Comparison of ENCODE assay signal across 9 cellular contexts in the genomic region with DNA sequence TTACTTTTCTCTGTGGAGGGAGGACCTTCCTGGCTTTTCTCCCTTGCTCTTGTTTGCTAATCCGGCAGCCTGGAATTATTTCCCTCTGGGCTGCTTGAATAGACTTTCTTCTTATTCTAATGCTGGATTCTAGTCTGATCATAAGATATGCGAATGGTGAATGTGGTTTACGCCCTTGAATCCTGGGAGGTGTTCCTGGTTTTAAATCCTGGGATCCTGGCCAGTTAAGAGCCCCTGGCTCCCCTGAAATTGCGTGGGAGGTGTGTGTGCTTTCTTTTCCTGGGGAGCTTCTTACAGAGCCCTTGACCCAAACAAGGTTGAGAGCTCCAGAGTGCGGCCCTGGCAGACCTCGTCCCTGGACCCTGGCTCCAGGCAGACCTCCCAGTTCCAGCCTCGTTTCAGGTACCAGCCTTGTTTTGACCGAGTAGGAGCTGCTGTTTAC. TPM values are rescaled to one million over a fixed set of nuclear protein-coding genes. Genes with fewer than 3 reads are reported as not detected.
DNase-seq lines count a peak whose midpoint lies in the region; ATAC-seq, FAIRE-seq and TF ChIP-seq lines count a peak whose summit lies in the region.
"Had no signal": no experiment of that assay in that cellular context is flagged by ENCODE, and none has a peak within 500 bp of the region (broad histone marks: within the 10 kb centered on the region; RNA-seq: fewer than 3 reads in every experiment).

No MANE protein-coding gene starts in this region.

- peaks cover 38% of the 10 kb centered on the region for H3K4me1 ChIP-seq in HEK293 (ENCODE audit: control insufficient read depth, insufficient read depth, low read length)
- peaks cover 65% of the 10 kb centered on the region for H3K4me1 ChIP-seq in keratinocyte (ENCODE audit: control insufficient read depth, extremely low read depth, insufficient read depth, low read length)

- DNase-seq in astrocyte of the spinal cord (ENCODE audit: low read depth, low spot score) (peak; percentile 61), keratinocyte (ENCODE audit: low read depth, low spot score) (no peak), skeletal muscle cell (ENCODE audit: low read depth) (peak; percentile 54), NCI-H2107 (lab: John Stamatoyannopoulos, UW) (no peak), GM13976 (ENCODE audit: low spot score) (no peak)
- DNase-seq: NCI-H187 had no signal

- in situ Hi-C loops in astrocyte of the spinal cord (cut with HindIII; ENCODE audit: low sequenced_read_pairs) (no loop called here), GM13976 (cut with MboI; ENCODE audit: low sequenced_read_pairs, unreplicated experiment) (no loop called here)

- ATAC-seq in GM18909 (IDR thresholded peaks at IDR 0.05; ENCODE audit: poor library complexity, unreplicated experiment) (no peak), GM21526 (IDR thresholded peaks at IDR 0.05; ENCODE audit: low FRiP score, unreplicated experiment) (no peak)

- peak overlapping the region; percentile 46; the same call in 1 of the 2 replicates for H3K27ac ChIP-seq in HEK293 (ENCODE audit: extremely low read depth, low read depth, low read length)
- peak overlapping the region; percentile 89 for H3K27ac ChIP-seq in keratinocyte (ENCODE audit: control insufficient read depth, insufficient read depth, low read length)

- H3K4me3 ChIP-seq in HEK293 (ENCODE audit: low read depth, low read length) (no peak overlapping the region), astrocyte of the spinal cord (ENCODE audit: low read depth, low read length) (peak overlapping the region; percentile 86), keratinocyte (ENCODE audit: control insufficient read depth in 2 of 3, extremely low read depth in 1 of 3, insufficient read depth in 2 of 3, low read depth in 1 of 3, low read length in 3 of 3) (peak overlapping the region; percentile 78 to 93 (median 88)), skeletal muscle cell (ENCODE audit: low read depth, low read length) (peak overlapping the region; percentile 84)

- peaks cover 7% of the 10 kb centered on the region for H3K9me1 ChIP-seq in keratinocyte (ENCODE audit: control insufficient read depth, extremely low read depth, insufficient read depth, low read length)

- peaks cover 11% of the 10 kb centered on the region for H4K20me1 ChIP-seq in keratinocyte (ENCODE audit: control insufficient read depth, extremely low read depth, insufficient read depth, low read length)

- dilution Hi-C loops in keratinocyte (cut with MboI; ENCODE audit: extremely low pct_ligation_motif_present, low sequenced_read_pairs): no loop called here

- H3K27me3 ChIP-seq in keratinocyte (ENCODE audit: control insufficient read depth, extremely low read depth, insufficient read depth, low read length): no peaks in the 10 kb centered on the region

- H3K4me2 ChIP-seq in keratinocyte (ENCODE audit: control insufficient read depth, extremely low read depth, insufficient read depth, low read depth, low read length): peak overlapping the region; percentile 100

- H3K36me3 ChIP-seq in HEK293 (ENCODE audit: control insufficient read depth in 2 of 2, insufficient read depth in 1 of 2, low read length in 2 of 2) (no peaks in the 10 kb centered on the region), keratinocyte (ENCODE audit: control insufficient read depth in 2 of 2, extremely low read depth in 1 of 2, insufficient read depth in 2 of 2, low read length in 2 of 2) (peaks cover 0 to 10% of the 10 kb centered on the region in 2 experiments)

- peaks cover 75% of the 10 kb centered on the region for H3K79me2 ChIP-seq in keratinocyte (ENCODE audit: control insufficient read depth, insufficient read depth, low read length)

- FAIRE-seq in keratinocyte (lab: Jason Lieb, UNC): no peak

- no peak overlapping the region for H2AFZ ChIP-seq in keratinocyte (ENCODE audit: control insufficient read depth, low read length)

- CTCF ChIA-PET in HEK293 (lab: Yijun Ruan, JAX): interaction anchor here (0.8 to 2.6 kb wide), 5 partner anchors 71 to 639 kb away, joined by 3 to 18 read pairs (median 5); no protein-coding TSS in a partner anchor

- TF ChIP-seq CTCF in HEK293 (tag by site-specific recombination; IDR thresholded peaks at IDR 0.05): no peak
- TF ChIP-seq CTCF in astrocyte of the spinal cord (IDR thresholded peaks at IDR 0.05; ENCODE audit: low read depth, low read length): no peak
- no peak for TF ChIP-seq CTCF in keratinocyte (optimal IDR thresholded peaks at IDR 0.05 in 1 of 3, IDR thresholded peaks at IDR 0.05 in 1 of 3, conservative IDR thresholded peaks at IDR 0.05 in 1 of 3; ENCODE audit: extremely low read depth in 1 of 3, insufficient read depth in 2 of 3, low read length in 3 of 3)
- TF ChIP-seq CTCF in GM13976 (IDR thresholded peaks at IDR 0.05; ENCODE audit: borderline replicate concordance, control extremely low read depth, extremely low read depth, insufficient read depth, missing control alignments): no peak

- H3K9me3 ChIP-seq in HEK293 (ENCODE audit: control insufficient read depth, insufficient read depth, low read depth, low read length) (no peaks in the 10 kb centered on the region), keratinocyte (ENCODE audit: control insufficient read depth, low read depth, low read length) (no peaks in the 10 kb centered on the region)

- peak overlapping the region; percentile 93 for H3K9ac ChIP-seq in keratinocyte (ENCODE audit: control insufficient read depth, extremely low read depth, insufficient read depth, low read length)

- POLR2A ChIA-PET in HEK293 (lab: Yijun Ruan, JAX): interaction anchor here (1.2 to 1.3 kb wide), 2 partner anchors 73 kb away, joined by 3 read pairs; no protein-coding TSS in a partner anchor

TF ChIP-seq in HEK293, 187 proteins besides CTCF, POLR2A, EP300 and RAD21 (continues in another document):
- TF ChIP-seq PRDM2 (tag by site-specific recombination; IDR thresholded peaks at IDR 0.05; ENCODE audit: borderline replicate concordance) (no peak), ZNF473 (tag by site-specific recombination; IDR thresholded peaks at IDR 0.05) (no peak), ZBTB49 (tag by site-specific recombination; IDR thresholded peaks at IDR 0.05; ENCODE audit: low read depth) (no peak)

RNA-seq across cellular contexts. Expression of gene SH3BP4, which starts 2.8 kb away (rescaled TPM):
- polyA plus RNA-seq in keratinocyte: 46.4 to 56.4 TPM (median 50.4 TPM) in 3 replicates
- polyA plus RNA-seq in keratinocyte (2011; ENCODE audit: low read depth): 15.7 TPM
- polyA plus RNA-seq in keratinocyte (2011; cell fraction: cytosol; rRNA removed): 38.6 and 45.2 TPM in 2 replicates
- 62.3 and 64.3 TPM in 2 replicates for polyA plus RNA-seq in keratinocyte (2011; cell fraction: nucleus; rRNA removed)
- polyA plus RNA-seq in keratinocyte (2012; ENCODE audit: low replicate concordance): 18.3 and 39.2 TPM in 2 replicates
- polyA minus RNA-seq in keratinocyte: 56.4 to 124 TPM (median 78.8 TPM) in 3 replicates
- 33.4 TPM for polyA minus RNA-seq in keratinocyte (2011; cell fraction: cytosol; rRNA and poly(A)+ RNA removed)
- 43.1 and 65.2 TPM in 2 replicates for polyA minus RNA-seq in keratinocyte (2011; cell fraction: nucleus; rRNA and poly(A)+ RNA removed)

Comparison
In these comparisons a context has a peak if more than half of its experiments do, and no peak if none do; other contexts are left out.
1. DNase-seq: peak in astrocyte of the spinal cord (single experiment) and skeletal muscle cell (single experiment); none in keratinocyte (single experiment), NCI-H2107 (single experiment) and GM13976 (single experiment).